8 cellular contexts compared by ENCODE assay signal in genomic region chr15:34342737-34343575, GRCh38. TPM values are rescaled to one million over a fixed set of nuclear protein-coding genes. Genes with fewer than 3 reads are reported as not detected.
A peak's percentile ranks its signal among the peaks of the same experiment; 100 is the strongest.
DNase-seq lines count a peak whose midpoint lies in the region; ATAC-seq and TF ChIP-seq lines count a peak whose summit lies in the region.

Gene NOP10, minus strand, starts transcription at chr15:34343136. Its CDS starts 63 bp downstream, at chr15:34343073.
Gene NUTM1, plus strand, starts transcription at chr15:34343315. Its CDS starts 382 bp downstream, at chr15:34343697.

- peak within 1 kb of the TSS; percentile 95 for H3K27ac ChIP-seq in muscle layer of duodenum (ENCODE audit: low read length)

- no peaks in the 10 kb centered on the region for H3K9me3 ChIP-seq in muscle layer of duodenum (ENCODE audit: control insufficient read depth in 1 of 2, low read length in 2 of 2)

- DNase-seq in DMS53 (lab: John Stamatoyannopoulos, UW) (peak; percentile 93), OCI-M1 (lab: John Stamatoyannopoulos, UW) (peak; percentile 94), activated T-cell treated with anti-CD3 and anti-CD28 coated beads for 48 hours (ENCODE audit: low read depth) (peak; percentile 93)
- peak; percentile 97 for DNase-seq in stimulated activated CD8-positive, alpha-beta memory T cell treated with anti-CD3 and anti-CD28 coated beads, Interleukin-7, amount 100 ng/mL, for 24 hours (ENCODE audit: low read depth)

- H3K36me3 ChIP-seq in muscle layer of duodenum (ENCODE audit: control insufficient read depth in 1 of 2, insufficient read depth in 2 of 2, low read length in 2 of 2): no peaks in the 10 kb centered on the region

- TF ChIP-seq RAD21 in Ishikawa (IDR thresholded peaks at IDR 0.05; ENCODE audit: low read depth): peak; percentile 83

- peak within 1 kb of the TSS; percentile 76 to 92 for H3K4me3 ChIP-seq in muscle layer of duodenum (ENCODE audit: low read depth in 1 of 2, low read length in 2 of 2)

- TF ChIP-seq EP300 in Ishikawa (IDR thresholded peaks at IDR 0.05; ENCODE audit: borderline replicate concordance): no peak; the same call in 1 of the 2 replicates

- H3K27me3 ChIP-seq in muscle layer of duodenum (ENCODE audit: low read depth, low read length): no peaks in the 10 kb centered on the region

- peaks cover 0 to 11% of the 10 kb centered on the region in 2 donors for H3K4me1 ChIP-seq in muscle layer of duodenum (ENCODE audit: control insufficient read depth in 1 of 2, insufficient read depth in 2 of 2, low read length in 2 of 2)

- ATAC-seq in GM21529 (IDR thresholded peaks at IDR 0.05; ENCODE audit: unreplicated experiment) (peak; percentile 90), esophagus mucosa (peak; percentile 90)

TF ChIP-seq in Ishikawa, 13 proteins besides CTCF, POLR2A, EP300 and RAD21:
- TF ChIP-seq REST (IDR thresholded peaks at IDR 0.05; ENCODE audit: low read depth): no peak
- TF ChIP-seq NFIC (IDR thresholded peaks at IDR 0.05): peak; percentile 71
- peak; percentile 95 for TF ChIP-seq MAX (IDR thresholded peaks at IDR 0.05)
- peak; percentile 77 for TF ChIP-seq TAF1 (IDR thresholded peaks at IDR 0.05; ENCODE audit: low read depth)
- no peak for TF ChIP-seq CEBPB (IDR thresholded peaks at IDR 0.05)
- peak; percentile 52; the same call in 1 of the 2 replicates for TF ChIP-seq YY1 (IDR thresholded peaks at IDR 0.05; ENCODE audit: low read depth)
- peak; percentile 36 for TF ChIP-seq TEAD4 (IDR thresholded peaks at IDR 0.05)
- peak; percentile 99 for TF ChIP-seq USF1 (IDR thresholded peaks at IDR 0.05)
- no peak for TF ChIP-seq EGR1 (IDR thresholded peaks at IDR 0.05)
- peak; percentile 48 for TF ChIP-seq CREB1 (IDR thresholded peaks at IDR 0.05; ENCODE audit: low read depth)
- peak; percentile 48; the same call in 1 of the 2 replicates for TF ChIP-seq TCF12 (IDR thresholded peaks at IDR 0.05; ENCODE audit: low read depth)

RNA-seq across cellular contexts. Expression of gene NOP10, which starts in this region (rescaled TPM):
- total RNA-seq in esophagus mucosa: 157 TPM

RNA-seq across cellular contexts. Expression of gene NUTM1, which starts in this region (rescaled TPM):
- not detected for total RNA-seq in esophagus mucosa

Comparison
In these comparisons a context has a peak if more than half of its experiments do, and no peak if none do; other contexts are left out.
1. Peak in every context shown above with its lines: DNase-seq, ATAC-seq, H3K4me3 ChIP-seq and H3K27ac ChIP-seq.